In genomic region chr13:109955598-109955997, GRCh38 we compare ENCODE assay signal across 26 cellular contexts.
DNase-seq lines count a peak whose midpoint lies in the region; ATAC-seq and TF ChIP-seq lines count a peak whose summit lies in the region.
"Had no signal": no experiment of that assay in that cellular context is flagged by ENCODE, and none has a peak within 500 bp of the region (broad histone marks: within the 10 kb centered on the region; RNA-seq: fewer than 3 reads in every experiment).

No MANE protein-coding gene starts in this region.

- DNase-seq in AG08395 (ENCODE audit: low spot score) (peak; percentile 40), GM23248 (peak; percentile 37), dedifferentiated amniotic fluid mesenchymal stem cell (ENCODE audit: extremely low spot score) (peak; percentile 39), left lung (no peak), A673 (ENCODE audit: low spot score) (no peak), esophagus squamous epithelium (lab: John Stamatoyannopoulos, UW) (no peak), osteoblast (ENCODE audit: insufficient read length, low spot score, missing footprints) (no peak), NCI-H1436 treated with DMSO at 0.1 percent for 48 hours (lab: John Stamatoyannopoulos, UW) (no peak)
- DNase-seq: activated CD4-positive, alpha-beta T cell treated with anti-CD3 and anti-CD28 coated beads, Interleukin-2, amount 50 U/mL, for 4 hours; activated CD8-positive, alpha-beta memory T cell treated with anti-CD3 and anti-CD28 coated beads, Interleukin-2, amount 50 U/mL, for 4 hours; activated naive CD8-positive, alpha-beta T cell treated with anti-CD3 and anti-CD28 coated beads, Interleukin-2, amount 10 ng/mL, durations not matched to agents 7 days and 5 days; DMS 273 treated with DMSO at 0.1 percent for 48 hours; hippocampal formation; MM.1S; NCI-H1417 treated with DMSO at 0.1 percent for 48 hours; NCI-H510A treated with DMSO at 0.1 percent for 48 hours; NK-92 treated with Interleukin-12 subunit alpha and Interleukin-12 subunit beta, amount 100 ng/mL, for 24 hours; Peyer's patch; T-helper 17 cell; upper lobe of left lung; WERI-Rb-1 had no signal

- H3F3A ChIP-seq in GM23248 (ENCODE audit: insufficient read depth) = no peaks in the 10 kb centered on the region

- intact Hi-C loops in left lung (cut with DNase I) = no loop called here
- intact Hi-C loops in A673 (cut with micrococcal nuclease; ENCODE audit: unreplicated experiment) = no loop called here
- intact Hi-C loops in esophagus squamous epithelium (cut with DNase I) = no loop called here

- 0 out of 2 replicates have a peak, but pooled peaks cover 6% of the 10 kb centered on the region for H3K4me1 ChIP-seq in GM23248 (ENCODE audit: insufficient read depth)
- H3K4me1 ChIP-seq in left lung = no peaks in the 10 kb centered on the region
- H3K4me1 ChIP-seq in A673 (ENCODE audit: insufficient read depth, low read length, poor library complexity, severe bottlenecking) = no peaks in the 10 kb centered on the region
- H3K4me1 ChIP-seq in esophagus squamous epithelium = no peaks in the 10 kb centered on the region
- H3K4me1 ChIP-seq in osteoblast (ENCODE audit: insufficient read depth, low read length) = no peaks in the 10 kb centered on the region
- H3K4me1 ChIP-seq: Peyer's patch, SJSA1, upper lobe of left lung had no signal

- H4K20me1 ChIP-seq in GM23248 (ENCODE audit: insufficient read depth) (no peaks in the 10 kb centered on the region), osteoblast (ENCODE audit: insufficient read depth, low read length) (no peaks in the 10 kb centered on the region)

- 42 to 50% methylated on average over 3 of the region's 3 CpGs for WGBS in GM23248 (ENCODE audit: low coverage in 1 of 2, low lambda C conversion rate in 2 of 2, missing lambda C conversion rate in 2 of 2), 2 experiments
- 59 to 67% methylated on average over 3 of the region's 3 CpGs for WGBS in esophagus squamous epithelium, 2 donors

- no peaks in the 10 kb centered on the region for H3K36me3 ChIP-seq in GM23248 (ENCODE audit: low read depth)
- no peaks in the 10 kb centered on the region for H3K36me3 ChIP-seq in left lung
- no peaks in the 10 kb centered on the region for H3K36me3 ChIP-seq in A673 (ENCODE audit: insufficient read depth, low read length, poor library complexity, severe bottlenecking)
- H3K36me3 ChIP-seq in esophagus squamous epithelium = no peaks in the 10 kb centered on the region
- no peaks in the 10 kb centered on the region for H3K36me3 ChIP-seq in osteoblast (ENCODE audit: insufficient read depth, low read length)
- H3K36me3 ChIP-seq: neutrophil, Peyer's patch, SJSA1, upper lobe of left lung, WERI-Rb-1 had no signal

- in situ Hi-C loops in GM23248 (cut with MboI) = no loop called here

- H3K4me2 ChIP-seq in GM23248 (ENCODE audit: unreplicated experiment) (no peak overlapping the region), osteoblast (ENCODE audit: insufficient read depth, low read length) (no peak overlapping the region)

- no peak overlapping the region for H3K4me3 ChIP-seq in GM23248
- H3K4me3 ChIP-seq in left lung = no peak overlapping the region
- H3K4me3 ChIP-seq in A673 (ENCODE audit: low read depth, low read length, poor library complexity, severe bottlenecking) = no peak overlapping the region
- no peak overlapping the region for H3K4me3 ChIP-seq in esophagus squamous epithelium
- no peak overlapping the region for H3K4me3 ChIP-seq in osteoblast (ENCODE audit: insufficient read depth, low read length)
- H3K4me3 ChIP-seq: coronary artery, K562, Peyer's patch, SJSA1, upper lobe of left lung had no signal

- CTCF ChIA-PET in A673 (lab: Charles Lee) = no interaction called here

- no peak for TF ChIP-seq POLR2A in esophagus squamous epithelium (IDR thresholded peaks at IDR 0.05)

- peak; percentile 51 for ATAC-seq in left lung
- ATAC-seq: HCT116, K562, T-helper 17 cell had no signal

- H3K79me2 ChIP-seq in GM23248 (ENCODE audit: insufficient read depth) (no peaks in the 10 kb centered on the region), osteoblast (ENCODE audit: insufficient read depth, low read length) (no peaks in the 10 kb centered on the region)

- no peak overlapping the region for H2AFZ ChIP-seq in GM23248
- H2AFZ ChIP-seq in osteoblast (ENCODE audit: low read length) = no peak overlapping the region

- H3K27me3 ChIP-seq in GM23248 (replicated peaks; ENCODE audit: insufficient read depth) = no peaks in the 10 kb centered on the region
- no peaks in the 10 kb centered on the region for H3K27me3 ChIP-seq in left lung
- H3K27me3 ChIP-seq in A673 (replicated peaks; ENCODE audit: insufficient read depth, low read depth, low read length, poor library complexity) = peaks cover 12% of the 10 kb centered on the region
- H3K27me3 ChIP-seq in esophagus squamous epithelium = no peaks in the 10 kb centered on the region
- H3K27me3 ChIP-seq in osteoblast (ENCODE audit: insufficient read depth, low read length) = no peaks in the 10 kb centered on the region
- H3K27me3 ChIP-seq: neutrophil, Peyer's patch, upper lobe of left lung had no signal

- no peak overlapping the region for H3K27ac ChIP-seq in GM23248
- H3K27ac ChIP-seq in left lung = no peak overlapping the region
- no peak overlapping the region for H3K27ac ChIP-seq in A673 (ENCODE audit: low read depth, low read length, poor library complexity, severe bottlenecking)
- H3K27ac ChIP-seq in esophagus squamous epithelium = no peak overlapping the region
- H3K27ac ChIP-seq in osteoblast (ENCODE audit: low read depth, low read length) = no peak overlapping the region
- H3K27ac ChIP-seq: coronary artery, neutrophil, Peyer's patch, SJSA1, upper lobe of left lung, WERI-Rb-1 had no signal

- H3K9me3 ChIP-seq in GM23248 (ENCODE audit: low read depth) = no peaks in the 10 kb centered on the region
- H3K9me3 ChIP-seq in left lung = no peaks in the 10 kb centered on the region
- no peaks in the 10 kb centered on the region for H3K9me3 ChIP-seq in A673 (ENCODE audit: low read depth, low read length, poor library complexity, severe bottlenecking)
- no peaks in the 10 kb centered on the region for H3K9me3 ChIP-seq in esophagus squamous epithelium
- no peaks in the 10 kb centered on the region for H3K9me3 ChIP-seq in osteoblast (ENCODE audit: low read depth, low read length)
- H3K9me3 ChIP-seq: neutrophil, Peyer's patch, SJSA1, upper lobe of left lung had no signal

- no TSS peak for BruUV-seq in A673 (replicated peaks; lab: Mats Ljungman, UMichigan)

- H3K9me2 ChIP-seq in GM23248 (ENCODE audit: insufficient read depth) = no peaks in the 10 kb centered on the region

- no peak overlapping the region for H3K9ac ChIP-seq in GM23248

- TF ChIP-seq CTCF in left lung (IDR thresholded peaks at IDR 0.05) (no peak), A673 (conservative IDR thresholded peaks at IDR 0.05; ENCODE audit: low read depth, low read length) (no peak), esophagus squamous epithelium (IDR thresholded peaks at IDR 0.05) (no peak), osteoblast (IDR thresholded peaks at IDR 0.05; ENCODE audit: extremely low read depth, low read depth, low read length) (no peak)

- POLR2A ChIA-PET in A673 (lab: Charles Lee; ENCODE audit: low non-redundant PET) = no interaction called here

Comparison
In these comparisons a context has a peak if more than half of its experiments do, and no peak if none do; other contexts are left out.
1. DNase-seq: peak in AG08395 (single experiment), GM23248 (single experiment) and dedifferentiated amniotic fluid mesenchymal stem cell (single experiment); none in left lung (0 of 2), A673 (single experiment), esophagus squamous epithelium (single experiment), osteoblast (single experiment) and NCI-H1436 treated with DMSO at 0.1 percent for 48 hours (single experiment).